Comparison of ENCODE assay signal across 1 cellular context in the genomic region with DNA sequence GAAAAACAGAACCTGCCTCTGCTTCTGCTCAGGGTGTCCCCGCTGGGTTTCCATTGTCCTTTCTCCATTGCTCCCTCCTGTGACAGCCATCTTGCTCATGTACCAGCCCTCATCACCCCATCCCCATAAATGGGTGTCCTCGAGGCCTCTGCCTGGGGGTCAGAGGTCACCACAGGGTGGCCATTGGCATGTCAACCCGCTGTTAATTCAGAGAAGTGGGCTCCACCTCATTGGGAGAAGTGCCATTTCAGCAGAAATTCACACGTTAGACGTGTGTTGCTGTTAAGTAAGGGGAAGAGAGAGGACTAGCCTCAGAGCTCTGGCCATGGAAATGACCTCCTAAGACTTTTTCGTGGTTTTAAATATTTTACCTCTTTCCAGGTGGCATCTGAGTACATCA.
A peak's percentile ranks its signal among the peaks of the same experiment; 100 is the strongest.
TF ChIP-seq lines count a peak whose summit lies in the region.

No MANE protein-coding gene starts in this region.

TF ChIP-seq in K562, 482 proteins besides CTCF, POLR2A, EP300 and RAD21:
- TF ChIP-seq, protein P1, sequence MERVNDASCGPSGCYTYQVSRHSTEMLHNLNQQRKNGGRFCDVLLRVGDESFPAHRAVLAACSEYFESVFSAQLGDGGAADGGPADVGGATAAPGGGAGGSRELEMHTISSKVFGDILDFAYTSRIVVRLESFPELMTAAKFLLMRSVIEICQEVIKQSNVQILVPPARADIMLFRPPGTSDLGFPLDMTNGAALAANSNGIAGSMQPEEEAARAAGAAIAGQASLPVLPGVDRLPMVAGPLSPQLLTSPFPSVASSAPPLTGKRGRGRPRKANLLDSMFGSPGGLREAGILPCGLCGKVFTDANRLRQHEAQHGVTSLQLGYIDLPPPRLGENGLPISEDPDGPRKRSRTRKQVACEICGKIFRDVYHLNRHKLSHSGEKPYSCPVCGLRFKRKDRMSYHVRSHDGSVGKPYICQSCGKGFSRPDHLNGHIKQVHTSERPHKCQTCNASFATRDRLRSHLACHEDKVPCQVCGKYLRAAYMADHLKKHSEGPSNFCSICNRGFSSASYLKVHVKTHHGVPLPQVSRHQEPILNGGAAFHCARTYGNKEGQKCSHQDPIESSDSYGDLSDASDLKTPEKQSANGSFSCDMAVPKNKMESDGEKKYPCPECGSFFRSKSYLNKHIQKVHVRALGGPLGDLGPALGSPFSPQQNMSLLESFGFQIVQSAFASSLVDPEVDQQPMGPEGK (CRISPR knock-in tag; IDR thresholded peaks at IDR 0.05; ENCODE audit: borderline replicate concordance): no peak
- no peak for TF ChIP-seq PCBP2 (IDR thresholded peaks at IDR 0.05; ENCODE audit: low read depth, low read length, poor library complexity, severe bottlenecking)
- TF ChIP-seq GTF2A2 (tag; IDR thresholded peaks at IDR 0.05): no peak
- no peak for TF ChIP-seq THRB (CRISPR knock-in tag; conservative IDR thresholded peaks at IDR 0.05)
- TF ChIP-seq, protein P2, sequence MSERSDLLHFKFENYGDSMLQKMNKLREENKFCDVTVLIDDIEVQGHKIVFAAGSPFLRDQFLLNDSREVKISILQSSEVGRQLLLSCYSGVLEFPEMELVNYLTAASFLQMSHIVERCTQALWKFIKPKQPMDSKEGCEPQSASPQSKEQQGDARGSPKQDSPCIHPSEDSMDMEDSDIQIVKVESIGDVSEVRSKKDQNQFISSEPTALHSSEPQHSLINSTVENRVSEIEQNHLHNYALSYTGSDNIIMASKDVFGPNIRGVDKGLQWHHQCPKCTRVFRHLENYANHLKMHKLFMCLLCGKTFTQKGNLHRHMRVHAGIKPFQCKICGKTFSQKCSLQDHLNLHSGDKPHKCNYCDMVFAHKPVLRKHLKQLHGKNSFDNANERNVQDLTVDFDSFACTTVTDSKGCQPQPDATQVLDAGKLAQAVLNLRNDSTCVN (CRISPR knock-in tag; IDR thresholded peaks at IDR 0.05): no peak
- TF ChIP-seq NR2C1 (IDR thresholded peaks at IDR 0.05): peak; percentile 58; the same call in 1 of the 2 replicates
- TF ChIP-seq NR2C1 (tag; IDR thresholded peaks at IDR 0.05): peak; percentile 74
- TF ChIP-seq, protein P3, sequence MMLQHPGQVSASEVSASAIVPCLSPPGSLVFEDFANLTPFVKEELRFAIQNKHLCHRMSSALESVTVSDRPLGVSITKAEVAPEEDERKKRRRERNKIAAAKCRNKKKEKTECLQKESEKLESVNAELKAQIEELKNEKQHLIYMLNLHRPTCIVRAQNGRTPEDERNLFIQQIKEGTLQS (IDR thresholded peaks at IDR 0.05): no peak
- TF ChIP-seq, protein P3 (CRISPR knock-in tag; conservative IDR thresholded peaks at IDR 0.05): no peak
- TF ChIP-seq C11orf30 (IDR thresholded peaks at IDR 0.05; ENCODE audit: low read depth): peak; percentile 37; the same call in 1 of the 2 replicates
- no peak for TF ChIP-seq DACH1 (IDR thresholded peaks at IDR 0.05; ENCODE audit: partially characterized antibody)
- TF ChIP-seq MAZ (CRISPR knock-in tag; conservative IDR thresholded peaks at IDR 0.05 in 1 of 2, IDR thresholded peaks at IDR 0.05 in 1 of 2): no peak
- TF ChIP-seq SFPQ (IDR thresholded peaks at IDR 0.05; ENCODE audit: low read depth, low read length): no peak
- TF ChIP-seq PTRF (tag; IDR thresholded peaks at IDR 0.05): no peak
- TF ChIP-seq ZNF316 (IDR thresholded peaks at IDR 0.05): peak; percentile 57; the same call in 1 of the 2 replicates
- no peak for TF ChIP-seq ASH1L (IDR thresholded peaks at IDR 0.05; ENCODE audit: borderline replicate concordance, low read depth, partially characterized antibody)
- no peak for TF ChIP-seq RHOXF2B (CRISPR knock-in tag; conservative IDR thresholded peaks at IDR 0.05)
- no peak for TF ChIP-seq KDM1A (IDR thresholded peaks at IDR 0.05)
- TF ChIP-seq NR2C2 (CRISPR knock-in tag; IDR thresholded peaks at IDR 0.05): no peak
- TF ChIP-seq NR2C2 (tag; IDR thresholded peaks at IDR 0.05): peak; percentile 63
